In the genomic region with DNA sequence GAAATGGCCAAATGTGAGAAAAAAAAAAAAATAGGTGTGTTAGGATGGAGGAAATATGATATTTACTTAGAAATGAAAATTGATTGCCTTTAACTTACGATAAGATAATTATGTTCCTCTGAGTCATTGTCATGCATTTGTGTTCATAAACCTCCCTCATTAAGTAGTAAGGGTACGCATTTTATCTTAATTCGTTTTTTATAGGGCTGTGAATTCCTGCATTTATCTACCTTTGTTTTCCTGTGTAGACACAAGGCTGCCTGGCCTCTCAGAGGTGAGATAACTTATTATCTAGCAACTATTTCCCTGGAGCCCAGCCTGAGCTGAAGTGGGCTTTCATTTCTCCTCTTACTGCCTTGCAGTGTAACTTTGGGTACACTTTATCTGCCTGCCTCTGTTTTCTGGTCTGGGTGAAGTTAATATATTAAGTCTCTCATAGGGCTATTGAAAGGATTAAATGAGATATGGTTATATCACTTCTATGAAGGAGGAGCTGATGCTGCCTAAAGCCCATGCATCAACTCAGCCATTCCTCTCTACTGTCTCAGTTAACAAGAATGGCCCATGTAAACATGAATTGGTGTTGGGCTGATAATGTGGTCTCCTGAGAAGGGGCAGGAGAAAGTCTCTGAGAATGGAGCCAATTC, we compare ENCODE assay signal across 25 cellular contexts.
"Had no signal": no experiment of that assay in that cellular context is flagged by ENCODE, and none has a peak within 500 bp of the region (broad histone marks: within the 10 kb centered on the region; RNA-seq: fewer than 3 reads in every experiment).

No MANE protein-coding gene starts in this region.

- H3K27me3 Mint-ChIP-seq: activated CD8-positive, alpha-beta T cell treated with anti-CD3 and anti-CD28 coated beads for 36 hours; central memory CD8-positive, alpha-beta T cell; natural killer cell treated with Interleukin-12 subunit alpha and Interleukin-12 subunit beta and Interleukin-15 and Interleukin-18, amount 100 ng/mL, for 72 hours had no signal

- H3K27ac ChIP-seq: dorsolateral prefrontal cortex, gastrocnemius medialis, right atrium auricular region, stomach, thyroid gland, upper lobe of right lung had no signal

- H3K9me3 ChIP-seq: gastrocnemius medialis, right atrium auricular region, stomach, thyroid gland, upper lobe of right lung had no signal

- H3K27me3 ChIP-seq: dorsolateral prefrontal cortex, gastrocnemius medialis, right atrium auricular region, stomach, thyroid gland, upper lobe of right lung had no signal

- ATAC-seq: activated CD8-positive, alpha-beta T cell treated with anti-CD3 and anti-CD28 coated beads for 36 hours; activated naive CD4-positive, alpha-beta T cell treated with anti-CD3 and anti-CD28 coated beads, Interleukin-2, amount 50 U/mL, for 72 hours; activated T-cell treated with anti-CD3 and anti-CD28 coated beads, Interleukin-2, amount 50 U/mL, for 72 hours; gastrocnemius medialis; left cardiac atrium; natural killer cell treated with Interleukin-12 subunit alpha and Interleukin-12 subunit beta and Interleukin-15 and Interleukin-18, amount 100 ng/mL, for 72 hours; stimulated activated naive B cell treated with anti-CD40 and anti-IgM and Interleukin-4, amounts not matched to agents 10 μg/mL and 1 μg/mL and 100 μg/mL, for 72 hours; upper lobe of right lung had no signal

- H3K36me3 ChIP-seq: gastrocnemius medialis, right atrium auricular region, stomach, thyroid gland, upper lobe of right lung had no signal

- DNase-seq: activated B cell treated with CpG ODN at 0.5 μM for 24 hours; activated CD4-positive, alpha-beta T cell treated with anti-CD3 and anti-CD28 coated beads, Interleukin-2, amount 50 U/mL, for 1 hour; activated CD8-positive, alpha-beta T cell treated with anti-CD3 and anti-CD28 coated beads for 36 hours; activated naive CD4-positive, alpha-beta T cell; activated T-cell treated with anti-CD3 and anti-CD28 coated beads, Interleukin-2, amount 50 U/mL, for 72 hours; dorsolateral prefrontal cortex; effector memory CD4-positive, alpha-beta T cell; erythroblast; gastrocnemius medialis; glutamatergic neuron; islet precursor cell; left cardiac atrium; mammary epithelial cell; stimulated activated CD4-positive, alpha-beta T cell treated with anti-CD3 and anti-CD28 coated beads, Interleukin-15, amount 100 ng/mL, for 24 hours; stimulated activated CD4-positive, alpha-beta T cell treated with anti-CD3 and anti-CD28 coated beads, Interleukin-2, amount 100 ng/mL, for 24 hours; stimulated activated naive B cell treated with anti-CD40 and anti-IgM and Interleukin-4, amounts not matched to agents 10 μg/mL and 1 μg/mL and 100 μg/mL, for 72 hours; stomach; T-helper 2 cell; upper lobe of right lung had no signal

- H3K4me1 Mint-ChIP-seq: activated B cell treated with CpG ODN at 0.5 μM for 24 hours; central memory CD8-positive, alpha-beta T cell; mesothelial cell of epicardium; stimulated activated naive B cell treated with anti-CD40 and anti-IgM and Interleukin-4, amounts not matched to agents 10 μg/mL and 1 μg/mL and 100 μg/mL, for 72 hours had no signal

- H3K4me1 ChIP-seq: gastrocnemius medialis, right atrium auricular region, thyroid gland had no signal

- H3K4me3 ChIP-seq: dorsolateral prefrontal cortex, gastrocnemius medialis, right atrium auricular region, stomach, thyroid gland, upper lobe of right lung had no signal

- H3K27ac Mint-ChIP-seq: activated B cell treated with CpG ODN at 0.5 μM for 24 hours; activated CD8-positive, alpha-beta T cell treated with anti-CD3 and anti-CD28 coated beads for 36 hours; activated T-cell treated with anti-CD3 and anti-CD28 coated beads, Interleukin-2, amount 50 U/mL, for 72 hours; mesothelial cell of epicardium; natural killer cell treated with Interleukin-12 subunit alpha and Interleukin-12 subunit beta and Interleukin-15 and Interleukin-18, amount 100 ng/mL, for 72 hours; stimulated activated naive B cell treated with anti-CD40 and anti-IgM and Interleukin-4, amounts not matched to agents 10 μg/mL and 1 μg/mL and 100 μg/mL, for 72 hours had no signal

- H3K4me3 Mint-ChIP-seq: activated B cell treated with CpG ODN at 0.5 μM for 24 hours; activated CD8-positive, alpha-beta T cell treated with anti-CD3 and anti-CD28 coated beads for 36 hours; activated T-cell treated with anti-CD3 and anti-CD28 coated beads, Interleukin-2, amount 50 U/mL, for 72 hours; central memory CD8-positive, alpha-beta T cell; mesothelial cell of epicardium; natural killer cell treated with Interleukin-12 subunit alpha and Interleukin-12 subunit beta and Interleukin-15 and Interleukin-18, amount 100 ng/mL, for 72 hours; stimulated activated naive B cell treated with anti-CD40 and anti-IgM and Interleukin-4, amounts not matched to agents 10 μg/mL and 1 μg/mL and 100 μg/mL, for 72 hours had no signal

- H3K36me3 Mint-ChIP-seq: activated naive CD4-positive, alpha-beta T cell treated with anti-CD3 and anti-CD28 coated beads, Interleukin-2, amount 50 U/mL, for 72 hours; mesothelial cell of epicardium; natural killer cell treated with Interleukin-12 subunit alpha and Interleukin-12 subunit beta and Interleukin-15 and Interleukin-18, amount 100 ng/mL, for 72 hours; stimulated activated naive B cell treated with anti-CD40 and anti-IgM and Interleukin-4, amounts not matched to agents 10 μg/mL and 1 μg/mL and 100 μg/mL, for 72 hours had no signal

- H3K9me3 Mint-ChIP-seq: activated B cell treated with CpG ODN at 0.5 μM for 24 hours; activated CD8-positive, alpha-beta T cell treated with anti-CD3 and anti-CD28 coated beads for 36 hours; activated naive CD4-positive, alpha-beta T cell treated with anti-CD3 and anti-CD28 coated beads, Interleukin-2, amount 50 U/mL, for 72 hours; activated T-cell treated with anti-CD3 and anti-CD28 coated beads, Interleukin-2, amount 50 U/mL, for 72 hours; central memory CD8-positive, alpha-beta T cell; mesothelial cell of epicardium; natural killer cell treated with Interleukin-12 subunit alpha and Interleukin-12 subunit beta and Interleukin-15 and Interleukin-18, amount 100 ng/mL, for 72 hours; stimulated activated naive B cell treated with anti-CD40 and anti-IgM and Interleukin-4, amounts not matched to agents 10 μg/mL and 1 μg/mL and 100 μg/mL, for 72 hours had no signal
